17 cellular contexts compared by ENCODE assay signal in the genomic region with DNA sequence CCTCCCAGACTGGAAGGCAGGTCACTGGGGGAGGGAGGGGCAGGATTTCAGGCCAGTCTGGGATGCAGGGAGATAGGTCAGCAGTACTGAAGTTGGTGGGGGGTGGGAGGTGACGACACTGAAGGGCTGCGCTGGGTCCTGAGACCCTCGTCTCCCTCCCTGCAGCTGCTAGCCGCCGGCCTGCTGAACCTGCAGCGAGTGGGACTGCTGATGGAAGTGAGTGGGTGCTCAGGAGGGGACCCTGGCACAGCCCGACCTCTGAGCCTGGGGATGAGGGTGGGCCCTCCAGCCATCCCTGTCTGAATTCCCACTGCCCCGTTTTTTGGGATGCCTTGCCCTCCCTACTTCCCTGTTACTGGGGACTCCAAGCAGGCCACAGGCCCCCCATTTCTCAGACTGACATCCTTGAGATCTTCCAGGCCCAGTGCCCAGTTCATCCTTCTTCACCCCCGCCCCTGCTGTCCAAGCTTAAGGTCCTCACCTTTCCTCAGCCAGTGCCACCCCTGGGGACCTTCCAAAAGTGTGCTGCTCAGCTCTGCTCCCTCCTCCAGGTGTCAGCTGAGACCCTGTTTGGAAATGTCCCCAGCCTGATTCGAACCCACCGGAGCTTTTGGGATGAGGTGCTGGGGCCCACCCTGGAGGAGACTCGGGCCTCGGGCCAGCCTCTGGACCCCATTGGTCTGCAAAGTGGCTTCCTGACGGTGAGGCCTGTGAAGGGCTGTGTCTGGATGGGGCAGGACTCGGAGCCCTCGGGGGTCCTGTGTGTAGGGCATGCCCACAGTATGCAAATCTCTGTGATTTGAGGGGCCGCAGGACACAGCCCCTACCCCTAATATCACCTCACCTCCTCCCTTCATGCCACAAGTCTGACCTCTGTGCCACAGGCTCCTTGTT. TPM values are rescaled to one million over a fixed set of nuclear protein-coding genes. Genes with fewer than 3 reads are reported as not detected.
"Had no signal": no experiment of that assay in that cellular context is flagged by ENCODE, and none has a peak within 500 bp of the region (broad histone marks: within the 10 kb centered on the region; RNA-seq: fewer than 3 reads in every experiment).

No MANE protein-coding gene starts in this region.

- H3K27me3 Mint-ChIP-seq: progenitor cell of endocrine pancreas had no signal

- H3K36me3 Mint-ChIP-seq: naive thymus-derived CD8-positive, alpha-beta T cell had no signal

- H3K4me2 ChIP-seq: hepatocyte had no signal

- ATAC-seq: foreskin keratinocyte; left lobe of liver; mucosa of descending colon; naive thymus-derived CD8-positive, alpha-beta T cell; pancreas; right cardiac atrium had no signal

- H2AFZ ChIP-seq: hepatocyte had no signal

- FAIRE-seq: endothelial cell of umbilical vein, pancreas, small intestine had no signal

- H3K27me3 ChIP-seq: foreskin keratinocyte, hepatocyte, pancreas had no signal

- H3K4me3 ChIP-seq: hepatocyte, mucosa of descending colon, pancreas, stomach, upper lobe of left lung, uterus had no signal

- H3K9me3 Mint-ChIP-seq: naive thymus-derived CD8-positive, alpha-beta T cell had no signal

- H3K36me3 ChIP-seq: upper lobe of left lung, uterus had no signal

- DNase-seq: erythroblast; foreskin keratinocyte; kidney glomerular epithelial cell; naive thymus-derived CD8-positive, alpha-beta T cell; pancreas; small intestine; stimulated activated CD4-positive, alpha-beta T cell treated with anti-CD3 and anti-CD28 coated beads, Interleukin-12 subunit alpha, Interleukin-12 subunit beta, amount 100 ng/mL, for 4 hours; stimulated activated naive CD4-positive, alpha-beta T cell; stomach; uterus had no signal

- H3K27ac ChIP-seq: foreskin keratinocyte, hepatocyte, pancreas, stomach, upper lobe of left lung, uterus had no signal

- H3K27ac Mint-ChIP-seq: progenitor cell of endocrine pancreas had no signal

- H3K9me3 ChIP-seq: mucosa of descending colon, pancreas, stomach, upper lobe of left lung, uterus had no signal

RNA-seq across cellular contexts. Expression of a gene that starts 5.5 kb away (rescaled TPM):
- total RNA-seq: endothelial cell of umbilical vein; naive thymus-derived CD8-positive, alpha-beta T cell had no signal
